Comparison of ENCODE assay signal across 8 cellular contexts in the genomic region with DNA sequence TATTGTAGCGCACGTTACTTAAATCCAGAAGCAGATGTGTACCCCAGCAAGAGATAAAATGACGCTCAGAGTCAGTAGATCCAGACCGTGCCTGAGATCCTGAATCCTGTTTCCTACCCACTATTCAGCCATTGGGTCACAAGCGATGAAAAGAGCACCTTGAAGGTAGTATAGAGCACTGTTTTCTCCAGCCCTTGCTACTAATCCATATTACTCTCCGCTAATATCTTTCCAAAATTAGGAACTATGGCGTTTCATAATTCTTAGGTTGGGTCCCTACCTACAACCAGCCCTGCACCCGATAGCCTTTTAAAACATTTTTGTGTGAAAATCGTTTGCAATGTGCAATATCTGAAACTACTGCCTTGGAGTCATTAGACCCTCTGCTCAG. TPM values are rescaled to one million over a fixed set of nuclear protein-coding genes. Genes with fewer than 3 reads are reported as not detected.
A peak's percentile ranks its signal among the peaks of the same experiment; 100 is the strongest.
DNase-seq lines count a peak whose midpoint lies in the region; ATAC-seq and FAIRE-seq lines count a peak whose summit lies in the region.

No MANE protein-coding gene starts in this region.

- DNase-seq in GM19239 (ENCODE audit: insufficient read length, low spot score) (peak; percentile 7), NCI-H510A treated with DMSO at 0.1 percent for 48 hours (lab: John Stamatoyannopoulos, UW) (no peak), UCSD-AML1 (lab: John Stamatoyannopoulos, UW; ENCODE audit: unreplicated experiment) (no peak), SW480 (ENCODE audit: low spot score) (no peak)
- no peak for DNase-seq in activated naive CD4-positive, alpha-beta T cell treated with anti-CD3 and anti-CD28 coated beads, Interleukin-2, amount 50 U/mL, for 72 hours (ENCODE audit: low spot score in 2 of 2)

- H3K27ac Mint-ChIP-seq in activated naive CD4-positive, alpha-beta T cell treated with anti-CD3 and anti-CD28 coated beads, Interleukin-2, amount 50 U/mL, for 72 hours = peak overlapping the region; percentile 95 to 98

- ATAC-seq in HG03064 (IDR thresholded peaks at IDR 0.05; ENCODE audit: low read depth, unreplicated experiment) = peak; percentile 8
- peak in 1 of 2 donors; percentile 13 for ATAC-seq in activated naive CD4-positive, alpha-beta T cell treated with anti-CD3 and anti-CD28 coated beads, Interleukin-2, amount 50 U/mL, for 72 hours

- no peak for FAIRE-seq in GM19239 (lab: Jason Lieb, UNC)

- H3K9me3 ChIP-seq in iPS-18a (ENCODE audit: control insufficient read depth, low read depth, low read length) = no peaks in the 10 kb centered on the region
- no peaks in the 10 kb centered on the region for H3K9me3 ChIP-seq in stomach smooth muscle (ENCODE audit: control insufficient read depth in 2 of 2, low read length in 2 of 2)

- H3K27ac ChIP-seq in iPS-18a (ENCODE audit: low read length) (peak overlapping the region; percentile 82), stomach smooth muscle (ENCODE audit: low read length) (peak overlapping the region; percentile 84)

- H3K36me3 ChIP-seq in iPS-18a (ENCODE audit: control insufficient read depth, low read depth, low read length) = peaks cover 16% of the 10 kb centered on the region
- peaks cover 6 to 11% of the 10 kb centered on the region in 2 donors for H3K36me3 ChIP-seq in stomach smooth muscle (ENCODE audit: control insufficient read depth in 2 of 2, insufficient read depth in 2 of 2, low read length in 2 of 2)

- H3K4me1 ChIP-seq in iPS-18a (ENCODE audit: control insufficient read depth, low read depth, low read length) (no peaks in the 10 kb centered on the region), stomach smooth muscle (ENCODE audit: control insufficient read depth, insufficient read depth, low read length) (peaks cover 22% of the 10 kb centered on the region)

- H3K4me3 ChIP-seq in iPS-18a (ENCODE audit: low read length) (peak overlapping the region; percentile 94), stomach smooth muscle (ENCODE audit: low read length in 2 of 2) (peak overlapping the region; percentile 75 to 100)

- H3K36me3 Mint-ChIP-seq in activated naive CD4-positive, alpha-beta T cell treated with anti-CD3 and anti-CD28 coated beads, Interleukin-2, amount 50 U/mL, for 72 hours = peaks cover 16 to 29% of the 10 kb centered on the region in 2 donors

- peaks cover 0 to 8% of the 10 kb centered on the region in 2 donors for H3K9me3 Mint-ChIP-seq in activated naive CD4-positive, alpha-beta T cell treated with anti-CD3 and anti-CD28 coated beads, Interleukin-2, amount 50 U/mL, for 72 hours

- H3K27me3 ChIP-seq in iPS-18a (ENCODE audit: control insufficient read depth, insufficient read depth, low read length) (no peaks in the 10 kb centered on the region), stomach smooth muscle (ENCODE audit: control insufficient read depth in 1 of 2, insufficient read depth in 2 of 2, low read length in 2 of 2) (no peaks in the 10 kb centered on the region)

- H3K9ac ChIP-seq in iPS-18a (ENCODE audit: low read length) (peak overlapping the region; percentile 84), stomach smooth muscle (ENCODE audit: low read length in 2 of 2) (peak overlapping the region; percentile 74 to 96)

RNA-seq across cellular contexts. Expression of gene BTD, which starts 0.6 kb away (rescaled TPM):
- total RNA-seq in activated naive CD4-positive, alpha-beta T cell treated with anti-CD3 and anti-CD28 coated beads, Interleukin-2, amount 50 U/mL, for 72 hours = 10 to 100 TPM in 1 of 2 donors, 1 to 10 TPM in 1; 6.0 to 14.3 TPM

RNA-seq across cellular contexts. Expression of gene HACL1, which starts 0.8 kb away (rescaled TPM):
- total RNA-seq in activated naive CD4-positive, alpha-beta T cell treated with anti-CD3 and anti-CD28 coated beads, Interleukin-2, amount 50 U/mL, for 72 hours = 10 to 100 TPM; 22.7 to 34.2 TPM
